In genomic region chr1:75785320-75785963, GRCh38 we compare ENCODE assay signal across 1 cellular context.
TF ChIP-seq lines count a peak whose summit lies in the region.

No MANE protein-coding gene starts in this region.

TF ChIP-seq in GM23338, 12 proteins besides CTCF, POLR2A, EP300 and RAD21:
- no peak for TF ChIP-seq ZNF462 (CRISPR knock-in tag; IDR thresholded peaks at IDR 0.05)
- TF ChIP-seq ZNF331 (CRISPR knock-in tag; IDR thresholded peaks at IDR 0.05; ENCODE audit: low read depth), result no peak
- TF ChIP-seq NANOG (IDR thresholded peaks at IDR 0.05; ENCODE audit: borderline replicate concordance), result no peak
- TF ChIP-seq, protein P1, sequence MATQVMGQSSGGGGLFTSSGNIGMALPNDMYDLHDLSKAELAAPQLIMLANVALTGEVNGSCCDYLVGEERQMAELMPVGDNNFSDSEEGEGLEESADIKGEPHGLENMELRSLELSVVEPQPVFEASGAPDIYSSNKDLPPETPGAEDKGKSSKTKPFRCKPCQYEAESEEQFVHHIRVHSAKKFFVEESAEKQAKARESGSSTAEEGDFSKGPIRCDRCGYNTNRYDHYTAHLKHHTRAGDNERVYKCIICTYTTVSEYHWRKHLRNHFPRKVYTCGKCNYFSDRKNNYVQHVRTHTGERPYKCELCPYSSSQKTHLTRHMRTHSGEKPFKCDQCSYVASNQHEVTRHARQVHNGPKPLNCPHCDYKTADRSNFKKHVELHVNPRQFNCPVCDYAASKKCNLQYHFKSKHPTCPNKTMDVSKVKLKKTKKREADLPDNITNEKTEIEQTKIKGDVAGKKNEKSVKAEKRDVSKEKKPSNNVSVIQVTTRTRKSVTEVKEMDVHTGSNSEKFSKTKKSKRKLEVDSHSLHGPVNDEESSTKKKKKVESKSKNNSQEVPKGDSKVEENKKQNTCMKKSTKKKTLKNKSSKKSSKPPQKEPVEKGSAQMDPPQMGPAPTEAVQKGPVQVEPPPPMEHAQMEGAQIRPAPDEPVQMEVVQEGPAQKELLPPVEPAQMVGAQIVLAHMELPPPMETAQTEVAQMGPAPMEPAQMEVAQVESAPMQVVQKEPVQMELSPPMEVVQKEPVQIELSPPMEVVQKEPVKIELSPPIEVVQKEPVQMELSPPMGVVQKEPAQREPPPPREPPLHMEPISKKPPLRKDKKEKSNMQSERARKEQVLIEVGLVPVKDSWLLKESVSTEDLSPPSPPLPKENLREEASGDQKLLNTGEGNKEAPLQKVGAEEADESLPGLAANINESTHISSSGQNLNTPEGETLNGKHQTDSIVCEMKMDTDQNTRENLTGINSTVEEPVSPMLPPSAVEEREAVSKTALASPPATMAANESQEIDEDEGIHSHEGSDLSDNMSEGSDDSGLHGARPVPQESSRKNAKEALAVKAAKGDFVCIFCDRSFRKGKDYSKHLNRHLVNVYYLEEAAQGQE (IDR thresholded peaks at IDR 0.05; ENCODE audit: unreplicated experiment), result no peak
- no peak for TF ChIP-seq STAT1 (IDR thresholded peaks at IDR 0.05; ENCODE audit: unreplicated experiment)
- TF ChIP-seq ETS1 (IDR thresholded peaks at IDR 0.05), result no peak
- no peak for TF ChIP-seq EZH2 (IDR thresholded peaks at IDR 0.05; ENCODE audit: low read depth, unreplicated experiment)
- no peak for TF ChIP-seq CREB1 (CRISPR knock-in tag; IDR thresholded peaks at IDR 0.05; ENCODE audit: low read depth)
- no peak for TF ChIP-seq POLR2AphosphoS5 (IDR thresholded peaks at IDR 0.05; ENCODE audit: low read depth)
- no peak for TF ChIP-seq JUNB (IDR thresholded peaks at IDR 0.05; ENCODE audit: unreplicated experiment)
- TF ChIP-seq ZNF114 (CRISPR knock-in tag; IDR thresholded peaks at IDR 0.05), result no peak
- TF ChIP-seq EZH2phosphoT487 (IDR thresholded peaks at IDR 0.05; ENCODE audit: unreplicated experiment), result no peak
TF ChIP-seq in GM23338: peak in this region for 0.
